Comparison of ENCODE assay signal across 1 cellular context in the genomic region with DNA sequence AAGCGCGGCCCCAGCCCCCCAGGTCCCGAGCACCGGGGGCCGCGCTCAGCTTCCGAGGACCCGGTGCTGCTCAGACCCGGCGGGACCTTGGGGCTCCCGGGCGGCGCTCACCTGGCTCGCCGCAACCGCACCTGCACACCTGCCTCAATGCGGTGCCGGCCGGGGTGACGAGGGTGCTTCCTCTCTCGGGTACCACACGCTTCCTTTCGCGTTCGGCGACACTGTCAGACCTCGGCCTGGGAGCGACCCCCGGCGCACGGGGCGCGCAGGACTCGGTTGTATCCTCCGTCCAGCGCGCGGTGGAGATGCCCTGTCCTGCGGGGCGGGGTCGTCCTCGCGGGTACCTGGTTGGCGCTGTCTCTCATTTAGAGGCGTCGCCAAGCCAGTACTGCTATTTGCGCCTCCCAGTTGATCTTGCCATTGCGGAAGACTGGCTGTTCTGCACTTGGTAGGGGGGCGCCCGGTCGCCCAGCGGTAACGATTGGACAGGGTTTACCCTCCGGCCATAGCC.
TF ChIP-seq lines count a peak whose summit lies in the region.

No MANE protein-coding gene starts in this region.

TF ChIP-seq in H1, 55 proteins besides CTCF, POLR2A, EP300 and RAD21:
- TF ChIP-seq GABPA (IDR thresholded peaks at IDR 0.05; ENCODE audit: borderline replicate concordance, insufficient read depth, low read length) (no peak), KDM4A (IDR thresholded peaks at IDR 0.05; ENCODE audit: low read depth, low read length, severe bottlenecking) (peak; percentile 30)
TF ChIP-seq in H1: peak in this region for 1.
